In the genomic region with DNA sequence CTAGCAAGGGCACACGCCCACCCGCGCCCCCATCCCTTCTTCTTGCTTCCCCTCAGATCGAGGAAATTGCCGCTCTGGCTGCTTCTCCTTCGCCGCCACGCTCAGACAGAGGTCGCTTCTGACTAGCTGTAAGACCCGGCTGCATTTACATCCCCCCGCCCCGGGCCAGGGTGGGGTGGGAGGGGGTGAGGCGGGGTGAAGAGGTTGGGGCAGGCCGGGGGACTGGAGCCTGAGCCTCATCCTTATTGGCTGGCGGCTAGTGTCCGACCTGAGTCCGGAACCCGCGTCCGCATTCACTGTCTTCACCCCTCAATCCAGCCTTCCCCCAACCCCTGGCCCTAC, we compare ENCODE assay signal across 10 cellular contexts. TPM values are rescaled to one million over a fixed set of nuclear protein-coding genes. Genes with fewer than 3 reads are reported as not detected.
A peak's percentile ranks its signal among the peaks of the same experiment; 100 is the strongest.
DNase-seq lines count a peak whose midpoint lies in the region; ATAC-seq and TF ChIP-seq lines count a peak whose summit lies in the region.
"Had no signal": no experiment of that assay in that cellular context is flagged by ENCODE, and none has a peak within 500 bp of the region (broad histone marks: within the 10 kb centered on the region; RNA-seq: fewer than 3 reads in every experiment).

No MANE protein-coding gene starts in this region.

- ATAC-seq in Right ventricle myocardium inferior, result no peak
- no peak for ATAC-seq in upper lobe of right lung
- ATAC-seq in HG03571 (IDR thresholded peaks at IDR 0.05; ENCODE audit: unreplicated experiment), result no peak
- no peak for ATAC-seq in HG02884 (IDR thresholded peaks at IDR 0.05; ENCODE audit: unreplicated experiment)

- peaks cover 3% of the 10 kb centered on the region for H3K36me3 Mint-ChIP-seq in chondrocyte (ENCODE audit: low read depth)

- no peaks in the 10 kb centered on the region for H3K9me3 Mint-ChIP-seq in chondrocyte (ENCODE audit: low read depth)

- TF ChIP-seq CTCF in cardiac muscle cell (IDR thresholded peaks at IDR 0.05; ENCODE audit: low read depth, low read length), result no peak
- no peak for TF ChIP-seq CTCF in chondrocyte (IDR thresholded peaks at IDR 0.05)
- TF ChIP-seq CTCF in upper lobe of right lung (IDR thresholded peaks at IDR 0.05), result no peak

- H3K4me1 ChIP-seq in cardiac muscle cell (ENCODE audit: low read depth) (peaks cover 15% of the 10 kb centered on the region), mucosa of rectum (ENCODE audit: control insufficient read depth in 2 of 2, insufficient read depth in 2 of 2, low read length in 2 of 2) (peaks cover 21 to 47% of the 10 kb centered on the region in 2 donors), upper lobe of right lung (peaks cover 16% of the 10 kb centered on the region)

- H3K4me1 Mint-ChIP-seq in chondrocyte (ENCODE audit: low read depth), result peaks cover 27% of the 10 kb centered on the region

- peak overlapping the region; percentile 58 for H3K4me3 Mint-ChIP-seq in chondrocyte (ENCODE audit: unreplicated experiment)

- no peaks in the 10 kb centered on the region for H3K36me3 ChIP-seq in cardiac muscle cell
- no peaks in the 10 kb centered on the region for H3K36me3 ChIP-seq in mucosa of rectum (ENCODE audit: control insufficient read depth in 2 of 2, insufficient read depth in 2 of 2, low read length in 2 of 2)
- no peaks in the 10 kb centered on the region for H3K36me3 ChIP-seq in upper lobe of right lung

- no peak overlapping the region for H3K27ac ChIP-seq in cardiac muscle cell
- H3K27ac ChIP-seq in mucosa of rectum (ENCODE audit: low read depth in 2 of 2, low read length in 2 of 2), result peak overlapping the region; percentile 85 to 88
- no peak overlapping the region for H3K27ac ChIP-seq in upper lobe of right lung

- H3K27me3 ChIP-seq in cardiac muscle cell (peaks cover 100% of the 10 kb centered on the region), mucosa of rectum (ENCODE audit: control insufficient read depth in 2 of 2, insufficient read depth in 2 of 2, low read length in 2 of 2) (peaks cover 17 to 18% of the 10 kb centered on the region in 2 donors), upper lobe of right lung (peaks cover 96% of the 10 kb centered on the region)

- DNase-seq in cardiac muscle cell (ENCODE audit: low read depth in 1 of 2, low spot score in 1 of 2), result peak in 1 of 2 donors; percentile 49
- no peak for DNase-seq in Right ventricle myocardium inferior (ENCODE audit: missing footprints)
- DNase-seq in chondrocyte (ENCODE audit: low spot score), result no peak
- no peak for DNase-seq in upper lobe of right lung
- no peak for DNase-seq in activated CD4-positive, alpha-beta T cell treated with anti-CD3 and anti-CD28 coated beads, Interleukin-2, amount 50 U/mL, for 1 hour
- DNase-seq: activated CD4-positive, alpha-beta T cell treated with anti-CD3 and anti-CD28 coated beads, Interleukin-2, amount 50 U/mL, for 4 hours; C1 segment of cervical spinal cord had no signal

- peak overlapping the region; percentile 70 to 92 for H3K9ac ChIP-seq in mucosa of rectum (ENCODE audit: low read depth in 1 of 2, low read length in 2 of 2)

- H3K9me3 ChIP-seq in cardiac muscle cell (ENCODE audit: low read depth) (no peaks in the 10 kb centered on the region), mucosa of rectum (ENCODE audit: control insufficient read depth in 2 of 2, low read length in 2 of 2) (no peaks in the 10 kb centered on the region), upper lobe of right lung (no peaks in the 10 kb centered on the region)

- H3K4me3 ChIP-seq in cardiac muscle cell, result peak overlapping the region; percentile 34
- H3K4me3 ChIP-seq in mucosa of rectum (ENCODE audit: low read length in 2 of 2), result peak overlapping the region; percentile 81 to 83
- peak overlapping the region; percentile 54 for H3K4me3 ChIP-seq in upper lobe of right lung

- peaks cover 73% of the 10 kb centered on the region for H3K27me3 Mint-ChIP-seq in chondrocyte (ENCODE audit: low read depth)

- H3K27ac Mint-ChIP-seq in chondrocyte (ENCODE audit: unreplicated experiment), result no peak overlapping the region

- intact Hi-C loops in Right ventricle myocardium inferior (cut with DNase I), result no loop called here
- intact Hi-C loops in upper lobe of right lung (cut with DNase I), result no loop called here

RNA-seq across cellular contexts. Expression of a gene that starts 11.1 kb away (rescaled TPM):
- total RNA-seq in cardiac muscle cell (0.15 TPM in 1 of 2 replicates, not detected in the other), Right ventricle myocardium inferior (1.6 TPM), chondrocyte (not detected in 3 replicates), upper lobe of right lung (8.1 TPM)
- not detected in 2 replicates for polyA plus RNA-seq in cardiac muscle cell

Comparison
In these comparisons a context has a peak if more than half of its experiments do, and no peak if none do; other contexts are left out.
1. H3K27ac ChIP-seq: peak in mucosa of rectum (2 of 2); none in cardiac muscle cell (single experiment) and upper lobe of right lung (single experiment).
2. Peak in every context shown above with its lines, with median percentiles within 50 percentile points of each other: H3K4me3 ChIP-seq.